In the genomic region with DNA sequence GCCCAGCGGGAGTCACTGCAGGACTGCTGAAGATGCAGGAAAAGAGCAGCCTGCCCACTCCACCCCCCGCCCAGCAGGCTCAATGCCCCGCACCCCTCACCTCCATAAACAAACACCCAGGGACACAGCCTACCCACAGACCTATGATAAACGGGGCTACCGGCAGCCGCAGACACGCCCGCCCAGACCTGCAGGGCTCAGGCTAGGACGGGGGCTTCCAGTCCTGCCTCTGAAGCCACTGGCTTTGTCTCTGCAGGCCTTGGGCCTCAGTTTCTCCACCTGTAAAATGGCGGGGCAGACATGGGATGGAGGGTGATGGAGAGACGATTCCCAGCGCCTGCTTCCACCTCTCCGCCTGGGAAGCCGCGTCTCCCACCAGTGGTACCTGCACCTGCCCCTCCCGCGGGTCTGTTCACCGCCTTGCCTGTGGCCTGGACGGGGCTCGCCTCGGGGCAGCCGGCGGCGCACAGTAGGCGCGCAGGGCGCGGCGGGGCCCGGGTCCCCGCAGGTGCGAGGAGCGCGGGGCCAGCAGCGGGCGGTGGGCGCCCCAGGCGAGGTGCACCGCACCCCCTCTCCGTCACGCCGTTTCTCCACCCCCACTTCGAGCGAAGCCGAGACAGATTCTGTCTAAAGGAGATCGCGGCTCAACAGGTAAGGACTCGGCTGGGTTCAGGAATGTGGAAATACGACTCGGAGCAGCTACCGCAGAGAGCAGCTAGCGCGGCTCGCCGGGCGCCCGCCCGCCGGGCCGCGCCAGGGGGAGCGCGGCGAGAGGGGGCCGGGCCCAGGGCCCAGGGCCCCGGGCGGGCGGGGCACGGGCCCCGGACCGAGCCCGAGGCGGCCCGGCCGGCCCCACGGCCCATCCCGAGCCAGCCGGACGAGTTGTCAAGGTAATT, we compare ENCODE assay signal across 11 cellular contexts. TPM values are rescaled to one million over a fixed set of nuclear protein-coding genes. Genes with fewer than 3 reads are reported as not detected.
DNase-seq lines count a peak whose midpoint lies in the region; ATAC-seq and TF ChIP-seq lines count a peak whose summit lies in the region.
"Had no signal": no experiment of that assay in that cellular context is flagged by ENCODE, and none has a peak within 500 bp of the region (broad histone marks: within the 10 kb centered on the region; RNA-seq: fewer than 3 reads in every experiment).

No MANE protein-coding gene starts in this region.

- H3K4me2 ChIP-seq in H9 (ENCODE audit: insufficient read depth, insufficient read length, low read length): peak overlapping the region; percentile 15

- ATAC-seq in HG03159 (IDR thresholded peaks at IDR 0.05; ENCODE audit: unreplicated experiment): no peak

- no peaks in the 10 kb centered on the region for H4K20me1 ChIP-seq in H9 (ENCODE audit: control insufficient read depth, insufficient read depth, insufficient read length)

- H4K8ac ChIP-seq in H9 (replicated peaks; ENCODE audit: insufficient read length, low read depth, low read length): no peak overlapping the region

- H3K79me1 ChIP-seq in H9 (ENCODE audit: insufficient read depth, low read depth, low read length, poor library complexity, severe bottlenecking): no peaks in the 10 kb centered on the region

- H3K27me3 Mint-ChIP-seq in H9 (ENCODE audit: low read depth): peaks cover 70% of the 10 kb centered on the region

- H3K9ac ChIP-seq in H9 (ENCODE audit: extremely low read depth, insufficient read length, low read length): no peak overlapping the region

- no peak overlapping the region for H3K27ac Mint-ChIP-seq in H9
- H3K27ac Mint-ChIP-seq: dendritic cell treated with granulocyte-macrophage colony-stimulating factor and Interleukin-4, amounts not matched to agents 40 ng/mL and 50 ng/mL, for 4 days had no signal

- H2BK120ac ChIP-seq in H9 (ENCODE audit: low read depth, low read length, poor library complexity, severe bottlenecking): no peak overlapping the region

- peaks cover 11% of the 10 kb centered on the region for H3K23me2 ChIP-seq in H9 (ENCODE audit: insufficient read length, low read depth, low read length, poor library complexity, severe bottlenecking)

- H3K4me1 Mint-ChIP-seq in H9: peaks cover 10 to 23% of the 10 kb centered on the region in 2 experiments

- H3K36me3 ChIP-seq in neuron (ENCODE audit: insufficient read depth, low read length): no peaks in the 10 kb centered on the region

- no peak overlapping the region for H3K4ac ChIP-seq in H9 (ENCODE audit: low read depth, low read length)

- peak overlapping the region; percentile 66 for H3K4me3 ChIP-seq in epithelial cell of esophagus (ENCODE audit: low read length)
- H3K4me3 ChIP-seq in neuron (ENCODE audit: low read length): peak overlapping the region; percentile 72

- no peaks in the 10 kb centered on the region for H3K79me2 ChIP-seq in H9 (ENCODE audit: insufficient read depth, low read length)

- TF ChIP-seq CTCF in H9 (conservative IDR thresholded peaks at IDR 0.05): no peak
- TF ChIP-seq CTCF in epithelial cell of esophagus (IDR thresholded peaks at IDR 0.05; ENCODE audit: insufficient read depth, low read depth, low read length, missing control alignments): no peak

- H2BK5ac ChIP-seq in H9 (ENCODE audit: insufficient read length, low read length): no peak overlapping the region

- H2AK5ac ChIP-seq in H9 (ENCODE audit: insufficient read length, low read length): no peak overlapping the region

- no peak overlapping the region for H2BK20ac ChIP-seq in H9 (ENCODE audit: low read depth, low read length, poor library complexity, severe bottlenecking)

- H3K36me3 Mint-ChIP-seq in H9 (ENCODE audit: insufficient read depth in 1 of 3, low read depth in 3 of 3): 0 out of 7 replicates have a peak, but pooled peaks cover 0 to 2% (median 0%) of the 10 kb centered on the region in 3 experiments

- peaks cover 2% of the 10 kb centered on the region; the same call in 1 of the 2 replicates for H3K4me1 ChIP-seq in H9 (ENCODE audit: insufficient read depth, low read length)
- peaks cover 39% of the 10 kb centered on the region for H3K4me1 ChIP-seq in neuron (ENCODE audit: insufficient read depth, low read length)

- H3K56ac ChIP-seq in H9 (ENCODE audit: insufficient read length, low read depth, low read length): no peak overlapping the region

- peak overlapping the region; percentile 22 to 67; a peak in 3 of 5 replicates for H3K4me3 Mint-ChIP-seq in H9
- H3K4me3 Mint-ChIP-seq: dendritic cell treated with granulocyte-macrophage colony-stimulating factor and Interleukin-4, amounts not matched to agents 40 ng/mL and 50 ng/mL, for 4 days had no signal

- H3K27me3 ChIP-seq in H9 (ENCODE audit: insufficient read depth, low read length): peaks cover 68% of the 10 kb centered on the region
- H3K27me3 ChIP-seq in neuron (ENCODE audit: insufficient read depth, low read length): peaks cover 8% of the 10 kb centered on the region

- H2AFZ ChIP-seq in H9 (ENCODE audit: low read length) (no peak overlapping the region), neuron (ENCODE audit: low read depth, low read length) (no peak overlapping the region)

- no peak overlapping the region for H3T11ph ChIP-seq in H9 (ENCODE audit: low read length)

- H3K14ac ChIP-seq in H9 (ENCODE audit: insufficient read depth, low read length): no peak overlapping the region

- no peak overlapping the region for H2BK15ac ChIP-seq in H9 (ENCODE audit: low read depth, low read length)

- H4K91ac ChIP-seq in H9 (ENCODE audit: insufficient read length, low read depth, low read length): no peak overlapping the region

- no peak overlapping the region for H3K18ac ChIP-seq in H9 (ENCODE audit: insufficient read length, low read depth, low read length)

- H3K23ac ChIP-seq in H9 (ENCODE audit: insufficient read length, low read depth, low read length): no peak overlapping the region

- DNase-seq in H9: no peak
- peak; percentile 27 for DNase-seq in NCI-H526 treated with DMSO at 0.1 percent for 48 hours (lab: John Stamatoyannopoulos, UW)
- DNase-seq in epithelial cell of esophagus (ENCODE audit: low read depth): peak; percentile 85
- DNase-seq in cerebellar cortex (ENCODE audit: low spot score): no peak
- no peak for DNase-seq in ecto neural progenitor cell (ENCODE audit: low spot score)
- DNase-seq: NCI-H774, T-helper 9 cell had no signal

- peaks cover 2 to 11% of the 10 kb centered on the region in 2 experiments; a peak in 4 of 5 replicates for H3K9me3 Mint-ChIP-seq in H9
- H3K9me3 Mint-ChIP-seq: dendritic cell treated with granulocyte-macrophage colony-stimulating factor and Interleukin-4, amounts not matched to agents 40 ng/mL and 50 ng/mL, for 4 days had no signal

- WGBS in H9 (ENCODE audit: extremely low coverage, insufficient read length, low lambda C conversion rate): no CpG with 5 or more reads among the region's 79 CpGs

- no peak overlapping the region for H2BK12ac ChIP-seq in H9 (ENCODE audit: insufficient read length, low read depth, low read length)

- no peak overlapping the region for H4K5ac ChIP-seq in H9 (ENCODE audit: insufficient read length, low read depth, low read length)

- H3K27ac ChIP-seq in H9 (ENCODE audit: insufficient read length, low read depth, low read length): no peak overlapping the region

- H3K9me3 ChIP-seq in H9 (ENCODE audit: control insufficient read depth, low read depth, low read length) (peaks cover 5% of the 10 kb centered on the region), neuron (ENCODE audit: low read length) (peaks cover 4% of the 10 kb centered on the region)

RNA-seq across cellular contexts. Expression of a gene that starts 1.4 kb away (rescaled TPM):
- 0.09 and 0.31 TPM in 2 replicates for total RNA-seq in H9 (2021)
- total RNA-seq: G401 had no signal

Comparison
In these comparisons a context has a peak if more than half of its experiments do, and no peak if none do; other contexts are left out.
1. DNase-seq: peak in NCI-H526 treated with DMSO at 0.1 percent for 48 hours (single experiment) and epithelial cell of esophagus (single experiment); none in H9 (single experiment), cerebellar cortex (single experiment) and ecto neural progenitor cell (single experiment).